8 cellular contexts compared by ENCODE assay signal in genomic region chr1:154669464-154670282, GRCh38.
A peak's percentile ranks its signal among the peaks of the same experiment; 100 is the strongest.
DNase-seq lines count a peak whose midpoint lies in the region; ATAC-seq, FAIRE-seq and TF ChIP-seq lines count a peak whose summit lies in the region.

No MANE protein-coding gene starts in this region.

- no TSS peak for BruUV-seq in HepG2 (replicated peaks; lab: Mats Ljungman, UMichigan)

- H3K9ac ChIP-seq in colonic mucosa (ENCODE audit: low read depth in 2 of 2, low read length in 2 of 2) (no peak overlapping the region), HepG2 (ENCODE audit: insufficient read depth, low read depth, low read length) (no peak overlapping the region)

- no peak overlapping the region for H2AFZ ChIP-seq in HepG2 (ENCODE audit: low read length)

- H3K4me1 ChIP-seq in colonic mucosa: no peaks in the 10 kb centered on the region
- H3K4me1 ChIP-seq in HepG2 (ENCODE audit: insufficient read depth, low read length): no peaks in the 10 kb centered on the region

- no peak overlapping the region for H3K27ac ChIP-seq in colonic mucosa
- H3K27ac ChIP-seq in HepG2 (ENCODE audit: extremely low read length, insufficient read depth, low read length): no peak overlapping the region

- in situ Hi-C loops in HepG2 (cut with HindIII; ENCODE audit: extremely low pct_ligation_motif_present, low pct_unique_long_range_greater_than_20kb): loop anchor here (10.0 kb wide), 2 partner anchors 85 to 205 kb away; partner anchors contain the start of gene KCNN3

- TF ChIP-seq CTCF in colonic mucosa (IDR thresholded peaks at IDR 0.05) (peak; percentile 60), HepG2 (CRISPR knock-in tag; IDR thresholded peaks at IDR 0.05) (peak; percentile 94)

- no peak for TF ChIP-seq POLR2A in HepG2 (IDR thresholded peaks at IDR 0.05; ENCODE audit: insufficient read depth in 1 of 2, low read depth in 2 of 2, low read length in 2 of 2)

- H3K4me2 ChIP-seq in HepG2 (ENCODE audit: low read depth, low read length): no peak overlapping the region

- ATAC-seq in HG03066 (IDR thresholded peaks at IDR 0.05; ENCODE audit: low read depth, unreplicated experiment) (peak; percentile 65), HepG2 (peak; percentile 100), GM19455 (IDR thresholded peaks at IDR 0.05; ENCODE audit: unreplicated experiment) (no peak)

- H3K27me3 ChIP-seq in colonic mucosa (no peaks in the 10 kb centered on the region), HepG2 (ENCODE audit: control insufficient read depth in 1 of 2, insufficient read depth in 2 of 2, low read length in 2 of 2) (no peaks in the 10 kb centered on the region; a peak in 1 of 5 replicates)

- TF ChIP-seq RAD21 in HepG2 (CRISPR knock-in tag; IDR thresholded peaks at IDR 0.05): peak; percentile 92

- no peak overlapping the region for H3K4me3 ChIP-seq in colonic mucosa
- H3K4me3 ChIP-seq in HepG2 (replicated peaks in 1 of 3; ENCODE audit: insufficient read depth in 1 of 3, low read depth in 2 of 3, low read length in 3 of 3): no peak overlapping the region

- CTCF ChIA-PET in HepG2 (lab: Yijun Ruan, JAX; ENCODE audit: low intra/inter-chr PET ratio, low total read pairs): interaction anchor here (0.9 to 3.6 kb wide), 6 partner anchors 72 to 209 kb away, joined by 3 to 51 read pairs (median 8); no protein-coding TSS in a partner anchor

- H3K36me3 ChIP-seq in colonic mucosa: no peaks in the 10 kb centered on the region
- H3K36me3 ChIP-seq in HepG2 (replicated peaks in 1 of 2; ENCODE audit: control insufficient read depth in 1 of 2, insufficient read depth in 2 of 2, low read length in 2 of 2): no peaks in the 10 kb centered on the region

- no peaks in the 10 kb centered on the region for H3K9me3 ChIP-seq in colonic mucosa
- H3K9me3 ChIP-seq in HepG2 (ENCODE audit: low read length): no peaks in the 10 kb centered on the region

- peak; percentile 89 for DNase-seq in DMS 273 (lab: John Stamatoyannopoulos, UW; ENCODE audit: unreplicated experiment)
- peak; percentile 87 for DNase-seq in NCI-H460 (ENCODE audit: extremely low read depth, low read depth)
- peak; percentile 83 for DNase-seq in activated CD4-positive, alpha-beta T cell treated with anti-CD3 and anti-CD28 coated beads for 48 hours
- peak; percentile 61 for DNase-seq in colonic mucosa
- peak; percentile 65 for DNase-seq in HepG2 (ENCODE audit: low spot score)
- peak; percentile 39 to 46 (median 45) for DNase-seq in stimulated activated CD4-positive, alpha-beta T cell treated with anti-CD3 and anti-CD28 coated beads, TNF-alpha, amount 100 ng/mL, for 1 hour (ENCODE audit: low read depth in 3 of 3, low spot score in 1 of 3)

- peak; percentile 87 for FAIRE-seq in HepG2 (lab: Jason Lieb, UNC)

- intact Hi-C loops in colonic mucosa (cut with DNase I) (loop anchor here (2.0 kb wide), 1 partner anchor 209 kb away; no protein-coding TSS in a partner anchor), HepG2 (cut with micrococcal nuclease; ENCODE audit: unreplicated experiment) (loop anchor here (1.0 to 2.0 kb wide), 4 partner anchors 71 to 209 kb away; no protein-coding TSS in a partner anchor)

- TF ChIP-seq EP300 in HepG2 (IDR thresholded peaks at IDR 0.05; ENCODE audit: low read depth in 2 of 2, low read length in 2 of 2) (no peak), HepG2 (CRISPR knock-in tag; IDR thresholded peaks at IDR 0.05; ENCODE audit: borderline replicate concordance) (no peak)

- no peaks in the 10 kb centered on the region for H4K20me1 ChIP-seq in HepG2 (ENCODE audit: insufficient read depth, low read length)

- WGBS in HepG2 (ENCODE audit: low lambda C conversion rate): 3% methylated on average over 5 of the region's 9 CpGs

- POLR2A ChIA-PET in HepG2 (lab: Yijun Ruan, JAX): interaction anchor here (0.7 to 0.8 kb wide), 2 partner anchors 43 to 110 kb away, joined by 3 read pairs; no protein-coding TSS in a partner anchor

- H3K79me2 ChIP-seq in HepG2 (ENCODE audit: insufficient read depth, low read length): no peaks in the 10 kb centered on the region

TF ChIP-seq in HepG2, 621 proteins besides CTCF, POLR2A, EP300 and RAD21 (continues in another document):
- TF ChIP-seq ZMYM4 (CRISPR knock-in tag; IDR thresholded peaks at IDR 0.05) (no peak), ZFX (CRISPR knock-in tag; IDR thresholded peaks at IDR 0.05; ENCODE audit: low read depth) (peak; percentile 31; the same call in 1 of the 2 replicates), HNF1B (CRISPR knock-in tag; IDR thresholded peaks at IDR 0.05) (0 out of 2 replicates have a peak, but pooled peaks have one; percentile 21), FOSL2 (CRISPR knock-in tag; IDR thresholded peaks at IDR 0.05) (0 out of 2 replicates have a peak, but pooled peaks have one; percentile 28), TRAFD1 (CRISPR knock-in tag; IDR thresholded peaks at IDR 0.05; ENCODE audit: borderline replicate concordance) (no peak), ZFY (CRISPR knock-in tag; IDR thresholded peaks at IDR 0.05) (peak; percentile 21; the same call in 1 of the 2 replicates), ZBTB3 (CRISPR knock-in tag; IDR thresholded peaks at IDR 0.05; ENCODE audit: borderline replicate concordance, low read depth) (no peak), THAP11 (CRISPR knock-in tag; IDR thresholded peaks at IDR 0.05) (0 out of 2 replicates have a peak, but pooled peaks have one; percentile 18), MIXL1 (CRISPR knock-in tag; IDR thresholded peaks at IDR 0.05) (peak; percentile 73; the same call in 1 of the 2 replicates), ZNF331 (CRISPR knock-in tag; IDR thresholded peaks at IDR 0.05) (0 out of 2 replicates have a peak, but pooled peaks have one; percentile 13), ZNF891 (CRISPR knock-in tag; IDR thresholded peaks at IDR 0.05) (peak; percentile 42; the same call in 1 of the 2 replicates), ZNF280B (CRISPR knock-in tag; IDR thresholded peaks at IDR 0.05; ENCODE audit: borderline replicate concordance) (0 out of 2 replicates have a peak, but pooled peaks have one; percentile 20), ZNF501 (CRISPR knock-in tag; IDR thresholded peaks at IDR 0.05) (0 out of 2 replicates have a peak, but pooled peaks have one; percentile 35), ZNF121 (CRISPR knock-in tag; IDR thresholded peaks at IDR 0.05) (peak; percentile 49; the same call in 1 of the 2 replicates), SAP130 (CRISPR knock-in tag; IDR thresholded peaks at IDR 0.05; ENCODE audit: low read depth) (0 out of 2 replicates have a peak, but pooled peaks have one; percentile 22), JUND (CRISPR knock-in tag; IDR thresholded peaks at IDR 0.05) (0 out of 2 replicates have a peak, but pooled peaks have one; percentile 46), HMGXB4 (CRISPR knock-in tag; IDR thresholded peaks at IDR 0.05; ENCODE audit: borderline replicate concordance in 1 of 2, low read depth in 1 of 2) (0 out of 4 replicates have a peak, but pooled peaks of 1 of the 2 experiments have one; percentile 35), XRCC5 (optimal IDR thresholded peaks at IDR 0.05; ENCODE audit: low read length) (peak; percentile 72)
